In genomic region chr13:45861352-45861751, GRCh38 we compare ENCODE assay signal across 14 cellular contexts. TPM values are rescaled to one million over a fixed set of nuclear protein-coding genes. Genes with fewer than 3 reads are reported as not detected.
"Had no signal": no experiment of that assay in that cellular context is flagged by ENCODE, and none has a peak within 500 bp of the region (broad histone marks: within the 10 kb centered on the region; RNA-seq: fewer than 3 reads in every experiment).

No MANE protein-coding gene starts in this region.

- H3K4me3 Mint-ChIP-seq: activated naive CD4-positive, alpha-beta T cell treated with anti-CD3 and anti-CD28 coated beads for 36 hours; activated T-helper 17 cell treated with anti-CD3 and anti-CD28 coated beads, Interleukin-2, amount 50 U/mL, for 72 hours; central memory CD8-positive, alpha-beta T cell; dendritic cell treated with granulocyte-macrophage colony-stimulating factor and Interleukin-4, amounts not matched to agents 40 ng/mL and 50 ng/mL, for 4 days; endodermal cell; memory B cell; nephron progenitor cell; WTC11 had no signal

- H3K27me3 ChIP-seq: ovary, thyroid gland, uterus had no signal

- H3K9me3 ChIP-seq: ovary, thyroid gland, uterus had no signal

- H3K4me1 Mint-ChIP-seq: activated T-helper 17 cell treated with anti-CD3 and anti-CD28 coated beads, Interleukin-2, amount 50 U/mL, for 72 hours; central memory CD8-positive, alpha-beta T cell; memory B cell had no signal

- H3K36me3 ChIP-seq: ovary, thyroid gland, uterus had no signal

- H3K4me1 ChIP-seq: thyroid gland, uterus had no signal

- DNase-seq: activated CD4-positive, alpha-beta T cell treated with anti-CD3 and anti-CD28 coated beads for 48 hours; activated CD8-positive, alpha-beta memory T cell treated with anti-CD3 and anti-CD28 coated beads for 24 hours; activated naive CD4-positive, alpha-beta T cell treated with anti-CD3 and anti-CD28 coated beads for 36 hours; endodermal cell; nephron progenitor cell; ovary; small intestine; thyroid gland; uterus had no signal

- H3K9me3 Mint-ChIP-seq: activated naive CD4-positive, alpha-beta T cell treated with anti-CD3 and anti-CD28 coated beads for 36 hours; activated T-helper 17 cell treated with anti-CD3 and anti-CD28 coated beads, Interleukin-2, amount 50 U/mL, for 72 hours; central memory CD8-positive, alpha-beta T cell; endodermal cell; memory B cell; WTC11 had no signal

- H3K27ac ChIP-seq: ovary, thyroid gland, uterus had no signal

- H3K36me3 Mint-ChIP-seq: memory B cell, WTC11 had no signal

- ATAC-seq: activated T-helper 17 cell treated with anti-CD3 and anti-CD28 coated beads, Interleukin-2, amount 50 U/mL, for 72 hours; WTC11 had no signal

- H3K4me3 ChIP-seq: ovary, thyroid gland, uterus had no signal

- H3K27ac Mint-ChIP-seq: activated naive CD4-positive, alpha-beta T cell treated with anti-CD3 and anti-CD28 coated beads for 36 hours; activated T-helper 17 cell treated with anti-CD3 and anti-CD28 coated beads, Interleukin-2, amount 50 U/mL, for 72 hours; dendritic cell treated with granulocyte-macrophage colony-stimulating factor and Interleukin-4, amounts not matched to agents 40 ng/mL and 50 ng/mL, for 4 days; endodermal cell; memory B cell; nephron progenitor cell; WTC11 had no signal

RNA-seq across cellular contexts. Expression of gene SIAH3, which starts 9.8 kb away (rescaled TPM):
- total RNA-seq: endodermal cell had no signal
